Comparison of ENCODE assay signal across 21 cellular contexts in the genomic region with DNA sequence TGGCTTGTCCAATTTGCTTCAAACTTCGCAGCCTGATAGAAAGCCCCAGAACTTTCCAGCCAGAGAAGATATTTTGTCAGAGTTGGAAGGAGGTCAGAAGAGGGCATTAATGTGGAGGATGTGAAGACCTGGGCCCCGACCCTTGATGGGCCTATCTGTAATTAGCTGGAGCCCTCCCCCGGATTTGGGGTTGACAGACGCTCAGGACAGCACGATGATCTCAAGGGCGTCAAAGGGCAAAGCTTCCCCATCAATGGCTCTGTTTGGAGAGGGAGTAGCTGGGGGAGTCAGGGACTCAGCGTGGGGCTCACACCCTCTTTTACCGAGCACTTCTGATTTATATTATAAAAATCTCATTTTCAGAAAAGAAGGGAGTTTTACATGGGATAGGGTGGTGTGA.
"Had no signal": no experiment of that assay in that cellular context is flagged by ENCODE, and none has a peak within 500 bp of the region (broad histone marks: within the 10 kb centered on the region; RNA-seq: fewer than 3 reads in every experiment).

No MANE protein-coding gene starts in this region.

- H3K4me1 ChIP-seq: colonic mucosa, heart left ventricle, left ventricle myocardium inferior, transverse colon had no signal

- H3K9me3 ChIP-seq: colonic mucosa, transverse colon had no signal

- H3K9me3 Mint-ChIP-seq: activated naive CD8-positive, alpha-beta T cell treated with anti-CD3 and anti-CD28 coated beads for 36 hours; central memory CD8-positive, alpha-beta T cell had no signal

- DNase-seq: activated CD4-positive, alpha-beta T cell treated with anti-CD3 and anti-CD28 coated beads, Interleukin-2, amount 50 U/mL, for 4 hours; activated CD8-positive, alpha-beta memory T cell treated with anti-CD3 and anti-CD28 coated beads, Interleukin-2, amount 50 U/mL, for 48 hours; activated naive CD4-positive, alpha-beta T cell treated with Interleukin-2 at 50 U/mL for 16 hours; activated naive CD8-positive, alpha-beta T cell treated with anti-CD3 and anti-CD28 coated beads for 36 hours; activated T-cell treated with anti-CD3 and anti-CD28 coated beads, Interleukin-2, amount 50 U/mL, for 48 hours; colonic mucosa; left ventricle myocardium inferior; occipital lobe; stimulated activated CD4-positive, alpha-beta T cell treated with anti-CD3 and anti-CD28 coated beads, Interleukin-15, amount 100 ng/mL, for 24 hours; stimulated activated CD8-positive, alpha-beta memory T cell treated with anti-CD3 and anti-CD28 coated beads, Interleukin-4, amount 100 ng/mL, for 48 hours; stimulated activated naive B cell treated with anti-CD40 and anti-IgM and Interleukin-4, amounts not matched to agents 10 μg/mL and 1 μg/mL and 100 μg/mL, for 72 hours; T-helper 1 cell; transverse colon had no signal

- H3K4me3 ChIP-seq: colonic mucosa, heart left ventricle, left ventricle myocardium inferior, smooth muscle cell, transverse colon had no signal

- H3K27ac ChIP-seq: colonic mucosa, heart left ventricle, left ventricle myocardium inferior, transverse colon had no signal

- H3K4me1 Mint-ChIP-seq: activated naive CD8-positive, alpha-beta T cell treated with anti-CD3 and anti-CD28 coated beads for 36 hours; central memory CD8-positive, alpha-beta T cell; stimulated activated naive B cell treated with anti-CD40 and anti-IgM and Interleukin-4, amounts not matched to agents 10 μg/mL and 1 μg/mL and 100 μg/mL, for 72 hours had no signal

- ATAC-seq: heart left ventricle; sciatic nerve; stimulated activated naive B cell treated with anti-CD40 and anti-IgM and Interleukin-4, amounts not matched to agents 10 μg/mL and 1 μg/mL and 100 μg/mL, for 72 hours had no signal

- H3K4me3 Mint-ChIP-seq: activated naive CD8-positive, alpha-beta T cell treated with anti-CD3 and anti-CD28 coated beads for 36 hours; central memory CD8-positive, alpha-beta T cell; nephron; stimulated activated naive B cell treated with anti-CD40 and anti-IgM and Interleukin-4, amounts not matched to agents 10 μg/mL and 1 μg/mL and 100 μg/mL, for 72 hours had no signal

- H3K36me3 Mint-ChIP-seq: activated naive CD8-positive, alpha-beta T cell treated with anti-CD3 and anti-CD28 coated beads for 36 hours had no signal

- H3K27me3 ChIP-seq: colonic mucosa, transverse colon had no signal

- H3K27me3 Mint-ChIP-seq: activated naive CD8-positive, alpha-beta T cell treated with anti-CD3 and anti-CD28 coated beads for 36 hours; central memory CD8-positive, alpha-beta T cell; stimulated activated naive B cell treated with anti-CD40 and anti-IgM and Interleukin-4, amounts not matched to agents 10 μg/mL and 1 μg/mL and 100 μg/mL, for 72 hours had no signal

- H3K36me3 ChIP-seq: colonic mucosa, heart left ventricle, left ventricle myocardium inferior, transverse colon had no signal

- H3K27ac Mint-ChIP-seq: activated naive CD8-positive, alpha-beta T cell treated with anti-CD3 and anti-CD28 coated beads for 36 hours; nephron; stimulated activated naive B cell treated with anti-CD40 and anti-IgM and Interleukin-4, amounts not matched to agents 10 μg/mL and 1 μg/mL and 100 μg/mL, for 72 hours had no signal

- FAIRE-seq: astrocyte, TTC549, urothelium cell line had no signal
